In the genomic region with DNA sequence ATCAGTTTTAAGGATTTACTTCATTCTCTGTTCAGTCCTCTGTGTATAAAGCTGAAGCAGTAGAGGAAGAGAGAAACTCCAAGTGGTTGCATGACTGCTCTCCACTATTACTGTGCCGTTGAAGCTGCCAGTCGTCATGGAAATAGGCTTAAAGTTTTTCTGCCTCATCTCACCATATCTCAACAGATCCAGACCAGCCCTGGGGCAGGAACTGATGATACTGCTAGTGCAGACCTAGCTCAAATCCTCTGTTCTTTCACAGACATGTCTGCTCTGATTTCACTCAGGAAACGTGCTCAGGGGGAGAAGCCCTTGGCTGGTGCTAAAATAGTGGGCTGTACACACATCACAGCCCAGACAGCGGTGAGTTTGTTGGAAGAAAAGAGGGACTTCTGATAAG, we compare ENCODE assay signal across 10 cellular contexts. TPM values are rescaled to one million over a fixed set of nuclear protein-coding genes. Genes with fewer than 3 reads are reported as not detected.
DNase-seq lines count a peak whose midpoint lies in the region; ATAC-seq, FAIRE-seq and TF ChIP-seq lines count a peak whose summit lies in the region.
"Had no signal": no experiment of that assay in that cellular context is flagged by ENCODE, and none has a peak within 500 bp of the region (broad histone marks: within the 10 kb centered on the region; RNA-seq: fewer than 3 reads in every experiment).

No MANE protein-coding gene starts in this region.

- peaks cover 30% of the 10 kb centered on the region for H3K36me3 Mint-ChIP-seq in memory B cell

- peak overlapping the region; percentile 99 for H3K27ac Mint-ChIP-seq in memory B cell

- TF ChIP-seq POLR2A in breast epithelium (IDR thresholded peaks at IDR 0.05) (no peak), GM12892 (IDR thresholded peaks at IDR 0.05; ENCODE audit: low read depth, low read length) (no peak)

- H3K4me3 ChIP-seq in SJCRH30 (no peak overlapping the region), breast epithelium (no peak overlapping the region)
- H3K4me3 ChIP-seq: K562 had no signal

- H3K27me3 ChIP-seq in SJCRH30 (no peaks in the 10 kb centered on the region), breast epithelium (no peaks in the 10 kb centered on the region)

- intact Hi-C loops in breast epithelium (cut with DNase I; ENCODE audit: low total_unique reads), result no loop called here

- peak overlapping the region; percentile 70 for H3K4me3 Mint-ChIP-seq in memory B cell

- H3K36me3 ChIP-seq in SJCRH30 (peaks cover 70% of the 10 kb centered on the region), breast epithelium (peaks cover 19% of the 10 kb centered on the region)

- TF ChIP-seq CTCF in breast epithelium (IDR thresholded peaks at IDR 0.05), result no peak

- H3K9me3 Mint-ChIP-seq in memory B cell, result no peaks in the 10 kb centered on the region

- no peaks in the 10 kb centered on the region for H3K27me3 Mint-ChIP-seq in memory B cell

- H3K9me3 ChIP-seq in SJCRH30 (replicated peaks), result no peaks in the 10 kb centered on the region
- H3K9me3 ChIP-seq in breast epithelium, result no peaks in the 10 kb centered on the region

- H3K4me1 ChIP-seq in SJCRH30 (no peaks in the 10 kb centered on the region), breast epithelium (no peaks in the 10 kb centered on the region)

- no peak overlapping the region for H3K27ac ChIP-seq in SJCRH30
- no peak overlapping the region for H3K27ac ChIP-seq in breast epithelium

- no peak for FAIRE-seq in GM12892 (lab: Jason Lieb, UNC)

- H3K4me1 Mint-ChIP-seq in memory B cell, result peaks cover 16% of the 10 kb centered on the region

- DNase-seq in memory B cell (ENCODE audit: low spot score in 2 of 2) (peak; percentile 47 to 58), SJCRH30 (no peak), breast epithelium (ENCODE audit: low spot score in 2 of 2) (no peak), GM12892 (ENCODE audit: insufficient read length) (no peak), NCI-H187 (lab: John Stamatoyannopoulos, UW) (no peak)

- peak; percentile 41 for ATAC-seq in GM18858 (IDR thresholded peaks at IDR 0.05; ENCODE audit: unreplicated experiment)
- peak; percentile 67 for ATAC-seq in GM21529 (IDR thresholded peaks at IDR 0.05; ENCODE audit: unreplicated experiment)
- ATAC-seq in HG03432 (IDR thresholded peaks at IDR 0.05; ENCODE audit: unreplicated experiment), result peak; percentile 73
- ATAC-seq in memory B cell (ENCODE audit: low read depth), result peak; percentile 74

RNA-seq across cellular contexts. Expression of a gene that starts 22.3 kb away (rescaled TPM):
- 30.3 and 35.1 TPM in 2 replicates for total RNA-seq in SJCRH30 (2014; rRNA removed; shearing (Covaris generic))
- total RNA-seq in breast epithelium, result 10 to 100 TPM; 35.7 to 59.0 (median 56.6) TPM
- polyA plus RNA-seq in GM12892 (2012; ENCODE audit: missing spikeins), result 13.9 TPM

RNA-seq across cellular contexts. Expression of a gene that starts 27.5 kb away (rescaled TPM):
- total RNA-seq in SJCRH30 (2014; rRNA removed; shearing (Covaris generic)), result 41.5 and 44.4 TPM in 2 replicates
- total RNA-seq in breast epithelium, result 10 to 100 TPM; 67.7 to 75.1 (median 73.8) TPM
- polyA plus RNA-seq in GM12892 (2012; ENCODE audit: missing spikeins), result 45.0 TPM

RNA-seq across cellular contexts. Expression of a gene that starts 58.4 kb away (rescaled TPM):
- total RNA-seq in SJCRH30 (2014; rRNA removed; shearing (Covaris generic)), result not detected in 2 replicates
- total RNA-seq in breast epithelium, result under 1 TPM; 0.44 to 0.80 (median 0.66) TPM
- not detected for polyA plus RNA-seq in GM12892 (2012; ENCODE audit: missing spikeins)
- total RNA-seq: endothelial cell of umbilical vein, K562 had no signal
- polyA plus RNA-seq: endothelial cell of umbilical vein, K562 had no signal

Comparison
In these comparisons a context has a peak if more than half of its experiments do, and no peak if none do; other contexts are left out.
1. DNase-seq: peak in memory B cell (2 of 2); none in SJCRH30 (0 of 2), breast epithelium (0 of 2), GM12892 (single experiment) and NCI-H187 (0 of 2).
2. Peak in every context shown above with its lines, with median percentiles within 50 percentile points of each other: ATAC-seq.